ENCODE assay signal across 8 cellular contexts in the genomic region with DNA sequence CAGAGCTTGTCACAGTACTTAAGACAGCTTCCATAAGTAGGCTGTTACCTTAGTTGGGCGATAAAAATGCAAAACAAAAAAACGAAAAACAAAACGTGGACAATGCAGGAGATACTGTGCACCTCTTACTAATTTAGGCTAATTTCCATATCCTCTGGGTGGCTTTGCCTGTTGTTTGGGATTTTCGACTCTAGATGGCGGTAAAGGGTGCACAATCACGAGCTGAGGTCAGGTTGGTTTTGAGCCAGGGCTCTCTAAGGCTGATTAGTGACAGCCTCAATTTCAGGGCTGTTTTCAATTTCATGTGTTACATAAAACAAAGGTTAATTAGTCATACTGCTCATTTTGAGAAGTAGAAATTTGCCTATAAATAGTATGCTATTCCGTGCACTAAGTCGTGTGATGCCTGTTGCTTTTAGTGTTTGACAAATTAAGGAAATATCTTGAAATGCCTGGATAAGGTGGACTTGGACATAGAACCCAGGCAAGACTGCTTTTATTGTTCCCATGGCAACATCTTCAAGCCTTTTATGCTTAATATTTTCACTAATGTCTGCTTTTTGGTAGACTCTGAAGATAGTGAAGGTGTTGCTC.
A peak's percentile ranks its signal among the peaks of the same experiment; 100 is the strongest.
DNase-seq lines count a peak whose midpoint lies in the region; ATAC-seq and TF ChIP-seq lines count a peak whose summit lies in the region.

No MANE protein-coding gene starts in this region.

- peak in 9 of 14 donors; percentile 1 to 60 (median 10) for DNase-seq in C1 segment of cervical spinal cord (lab: John Stamatoyannopoulos, UW)
- peak; percentile 23 for DNase-seq in NCI-H345 treated with DMSO at 0.1 percent for 48 hours (lab: John Stamatoyannopoulos, UW; ENCODE audit: unreplicated experiment)
- peak; percentile 35 for DNase-seq in activated CD4-positive, alpha-beta T cell treated with anti-CD3 and anti-CD28 coated beads for 1 hour
- peak; percentile 60 for DNase-seq in choroid plexus epithelial cell (ENCODE audit: low read depth)
- peak; percentile 50 for DNase-seq in mucosa of gallbladder (ENCODE audit: low spot score)
- peak; percentile 45 for DNase-seq in stomach

- no peak overlapping the region for H3K4me3 ChIP-seq in choroid plexus epithelial cell (ENCODE audit: low read depth, low read length)
- H3K4me3 ChIP-seq in stomach: no peak overlapping the region

- intact Hi-C loops in stomach (cut with DNase I; ENCODE audit: low total_unique reads): no loop called here

- ATAC-seq in GM19023 (IDR thresholded peaks at IDR 0.05; ENCODE audit: unreplicated experiment) (peak; percentile 98), HG03135 (IDR thresholded peaks at IDR 0.05; ENCODE audit: unreplicated experiment) (peak; percentile 94)

- H3K4me1 ChIP-seq in stomach: no peaks in the 10 kb centered on the region

- WGBS in stomach, 5 donors: 2 to 6% (median 5%) methylated on average over 8 of the region's 8 CpGs

- no peaks in the 10 kb centered on the region for H3K36me3 ChIP-seq in stomach

- no peak for TF ChIP-seq EP300 in stomach (IDR thresholded peaks at IDR 0.05)

- no peak for TF ChIP-seq POLR2A in stomach (IDR thresholded peaks at IDR 0.05)

- TF ChIP-seq CTCF in choroid plexus epithelial cell (conservative IDR thresholded peaks at IDR 0.05; ENCODE audit: low read depth, low read length) (peak; percentile 80), stomach (IDR thresholded peaks at IDR 0.05) (peak in 3 of 7 experiments; percentile 8 to 31 (median 15))

- H3K27me3 ChIP-seq in stomach: no peaks in the 10 kb centered on the region

- H3K9me3 ChIP-seq in stomach: no peaks in the 10 kb centered on the region

- no peak overlapping the region for H3K27ac ChIP-seq in stomach

Comparison
In these comparisons a context has a peak if more than half of its experiments do, and no peak if none do; other contexts are left out.
1. DNase-seq: peak in every context shown above with its lines; median percentile 60 in choroid plexus epithelial cell; 50 in mucosa of gallbladder; 45 in stomach; 35 in activated CD4-positive, alpha-beta T cell treated with anti-CD3 and anti-CD28 coated beads for 1 hour; 23 in NCI-H345 treated with DMSO at 0.1 percent for 48 hours; 10 in C1 segment of cervical spinal cord.